In the genomic region with DNA sequence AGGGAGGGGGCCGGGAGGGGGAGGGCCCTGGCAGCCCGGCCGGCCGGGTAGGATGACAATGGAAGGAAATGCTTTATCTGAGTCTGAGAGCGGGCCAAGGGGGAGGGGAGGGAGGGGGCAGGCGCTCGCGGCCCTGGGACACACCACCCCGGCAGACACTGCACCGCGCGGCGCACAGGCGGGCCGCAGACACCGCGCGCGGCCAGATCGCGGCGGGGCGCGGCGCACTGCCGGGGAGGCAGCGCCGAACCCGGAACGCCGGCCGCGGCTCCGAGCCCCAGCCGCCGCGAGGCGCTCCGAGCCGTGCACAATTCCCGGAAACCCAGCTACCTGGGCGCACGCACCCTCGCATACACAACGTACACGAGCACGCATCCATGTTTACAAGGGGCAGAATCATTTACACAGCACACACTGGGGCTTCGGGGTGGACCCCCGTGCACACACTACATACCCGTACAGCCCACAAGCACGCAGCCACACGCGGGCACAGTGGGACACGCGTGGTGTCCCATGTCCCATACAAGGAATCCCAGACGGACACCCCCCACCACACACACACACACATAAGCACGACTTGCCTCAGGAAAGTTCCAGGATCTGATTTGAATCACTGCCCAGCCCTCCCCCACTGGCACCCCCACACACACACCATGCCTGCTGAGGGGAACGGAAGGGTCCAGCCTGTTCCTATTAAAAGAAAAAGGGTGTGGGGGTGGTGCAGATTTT, we compare ENCODE assay signal across 7 cellular contexts. TPM values are rescaled to one million over a fixed set of nuclear protein-coding genes. Genes with fewer than 3 reads are reported as not detected.
DNase-seq lines count a peak whose midpoint lies in the region; ATAC-seq and TF ChIP-seq lines count a peak whose summit lies in the region.

A gene (minus strand): TSS at position 2 of the 729 bp plus-strand sequence. CDS start 118 bp downstream, outside the sequence.

- no peak for TF ChIP-seq CTCF in GM13976 (IDR thresholded peaks at IDR 0.05; ENCODE audit: borderline replicate concordance, control extremely low read depth, extremely low read depth, insufficient read depth, missing control alignments)

- H3K9ac ChIP-seq in NT2/D1 (ENCODE audit: insufficient read length, low read depth) (peak within 1 kb of the TSS; percentile 100), mucosa of stomach (ENCODE audit: low read length) (peak within 1 kb of the TSS; percentile 79)

- in situ Hi-C loops in GM13976 (cut with MboI; ENCODE audit: low sequenced_read_pairs, unreplicated experiment): no loop called here

- H3K27me3 ChIP-seq in NT2/D1 (ENCODE audit: insufficient read depth, insufficient read length) (peaks cover 2% of the 10 kb centered on the region), esophagus (ENCODE audit: control insufficient read depth in 1 of 2, insufficient read depth in 2 of 2, low read length in 2 of 2) (no peaks in the 10 kb centered on the region), mucosa of stomach (ENCODE audit: control insufficient read depth, insufficient read depth, low read length) (no peaks in the 10 kb centered on the region)

- ATAC-seq in HG02981 (IDR thresholded peaks at IDR 0.05; ENCODE audit: unreplicated experiment): peak; percentile 44

- H3K9me3 ChIP-seq in NT2/D1 (ENCODE audit: insufficient read depth, low read length) (no peaks in the 10 kb centered on the region), esophagus (ENCODE audit: control insufficient read depth in 2 of 2, insufficient read depth in 1 of 2, low read depth in 1 of 2, low read length in 1 of 2) (no peaks in the 10 kb centered on the region), mucosa of stomach (ENCODE audit: control insufficient read depth, low read length) (no peaks in the 10 kb centered on the region)

- H3K36me3 ChIP-seq in NT2/D1 (ENCODE audit: insufficient read depth, insufficient read length, low read length) (peaks cover 28% of the 10 kb centered on the region), esophagus (ENCODE audit: control insufficient read depth in 2 of 2, insufficient read depth in 2 of 2, low read length in 1 of 2) (no peaks in the 10 kb centered on the region), mucosa of stomach (ENCODE audit: control insufficient read depth, insufficient read depth, low read length) (no peaks in the 10 kb centered on the region)

- peak within 1 kb of the TSS; percentile 92 for H3K4me3 ChIP-seq in NT2/D1 (ENCODE audit: insufficient read length, low read depth)
- peak within 1 kb of the TSS; percentile 77 to 94 for H3K4me3 ChIP-seq in esophagus (ENCODE audit: low read depth in 1 of 2, low read length in 2 of 2)
- peak within 1 kb of the TSS; percentile 51 for H3K4me3 ChIP-seq in mucosa of stomach (ENCODE audit: low read length)

- H3K4me1 ChIP-seq in NT2/D1 (ENCODE audit: insufficient read depth, insufficient read length): peaks cover 30% of the 10 kb centered on the region
- H3K4me1 ChIP-seq in esophagus (ENCODE audit: control insufficient read depth in 2 of 2, insufficient read depth in 2 of 2, low read length in 1 of 2): peaks cover 2 to 31% of the 10 kb centered on the region in 2 donors
- peaks cover 65% of the 10 kb centered on the region for H3K4me1 ChIP-seq in mucosa of stomach (ENCODE audit: control insufficient read depth, insufficient read depth, low read length)

- peak within 1 kb of the TSS; percentile 98 for H3K27ac ChIP-seq in esophagus (ENCODE audit: low read depth in 2 of 2, low read length in 1 of 2)

- peak; percentile 87 for DNase-seq in GM13976 (ENCODE audit: low spot score)
- no peak for DNase-seq in NT2/D1 (ENCODE audit: low read depth, low spot score)
- DNase-seq in activated T-cell treated with anti-CD3 and anti-CD28 coated beads, Interleukin-2, amount 50 U/mL, for 48 hours: peak; percentile 77 to 83
- DNase-seq in stimulated activated naive CD4-positive, alpha-beta T cell (lab: John Stamatoyannopoulos, UW): peak; percentile 50 to 68 (median 64)

- 0% methylated on average over 44 to 58 of the region's 58 CpGs for WGBS in esophagus, 2 donors

RNA-seq across cellular contexts. Expression of the gene that starts here (rescaled TPM):
- 10 to 100 TPM; 20.9 to 35.6 TPM for polyA plus RNA-seq in esophagus
